Comparison of ENCODE assay signal across 23 cellular contexts in the genomic region with DNA sequence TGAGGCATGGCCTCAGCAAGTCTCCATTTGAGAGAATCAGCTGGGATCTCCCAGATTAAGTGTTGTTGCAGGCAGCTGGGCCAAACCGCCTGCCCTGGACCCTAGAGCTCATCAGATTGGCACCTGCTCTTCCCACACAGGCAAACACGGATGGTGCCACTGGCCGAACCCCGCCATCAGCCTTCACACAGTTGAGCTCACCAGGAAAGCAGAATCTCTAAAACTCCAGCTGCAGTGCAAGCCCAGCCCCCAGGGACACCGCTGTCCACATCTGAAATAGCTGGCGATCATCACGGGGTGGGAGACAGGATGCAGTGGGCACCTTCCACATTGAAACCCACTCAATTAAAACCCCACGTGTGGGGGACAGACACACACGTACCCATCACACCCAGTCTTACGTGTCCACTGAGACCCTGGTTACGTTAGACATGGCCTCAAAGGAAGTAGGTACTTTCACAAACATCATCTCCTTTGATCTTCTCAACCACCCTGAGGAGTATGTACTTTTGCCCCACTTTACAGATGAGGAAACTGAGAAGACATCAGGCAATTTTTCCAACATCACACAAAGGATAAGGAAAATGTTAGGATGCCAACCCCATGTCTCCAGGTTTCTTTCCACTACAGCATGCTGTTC.
A peak's percentile ranks its signal among the peaks of the same experiment; 100 is the strongest.
DNase-seq lines count a peak whose midpoint lies in the region; ATAC-seq, FAIRE-seq and TF ChIP-seq lines count a peak whose summit lies in the region.
"Had no signal": no experiment of that assay in that cellular context is flagged by ENCODE, and none has a peak within 500 bp of the region (broad histone marks: within the 10 kb centered on the region; RNA-seq: fewer than 3 reads in every experiment).

No MANE protein-coding gene starts in this region.

- H3K4me3 Mint-ChIP-seq in IgD-negative memory B cell: no peak overlapping the region
- H3K4me3 Mint-ChIP-seq in stimulated activated memory B cell treated with anti-CD40 and anti-IgM and Interleukin-4, amounts not matched to agents 10 μg/mL and 1 μg/mL and 100 μg/mL, for 72 hours: no peak overlapping the region
- no peak overlapping the region for H3K4me3 Mint-ChIP-seq in nephron progenitor cell
- H3K4me3 Mint-ChIP-seq: activated naive CD8-positive, alpha-beta T cell treated with anti-CD3 and anti-CD28 coated beads, Interleukin-2, amount 10 ng/mL, durations not matched to agents 7 days and 5 days; activated T-helper 1 cell treated with anti-CD3 and anti-CD28 coated beads, Interleukin-12 subunit alpha, Interleukin-12 subunit beta, Interleukin-2, Interleukin-4 antibody, amounts not matched to agents 30 ng/mL and 10 ng/mL and 1 ng/mL, durations not matched to agents 14 hours and 24 hours and 36 hours; effector memory CD8-positive, alpha-beta T cell had no signal

- ATAC-seq in stimulated activated memory B cell treated with anti-CD40 and anti-IgM and Interleukin-4, amounts not matched to agents 10 μg/mL and 1 μg/mL and 100 μg/mL, for 72 hours: peak; percentile 78
- no peak for ATAC-seq in HG02973 (IDR thresholded peaks at IDR 0.05; ENCODE audit: unreplicated experiment)
- ATAC-seq: effector memory CD8-positive, alpha-beta T cell; gastroesophageal sphincter had no signal

- TF ChIP-seq CTCF in bronchial epithelial cell (IDR thresholded peaks at IDR 0.05; ENCODE audit: insufficient read depth, low read length, severe bottlenecking): no peak
- TF ChIP-seq CTCF in nephron progenitor cell (IDR thresholded peaks at IDR 0.05): no peak
- TF ChIP-seq CTCF in GM10248 (IDR thresholded peaks at IDR 0.05; ENCODE audit: control extremely low read depth, extremely low read depth, low read depth, missing control alignments): no peak

- H3K27me3 Mint-ChIP-seq in IgD-negative memory B cell (peaks cover 15% of the 10 kb centered on the region), nephron progenitor cell (ENCODE audit: low read depth, poor library complexity) (peaks cover 8% of the 10 kb centered on the region)
- H3K27me3 Mint-ChIP-seq in stimulated activated memory B cell treated with anti-CD40 and anti-IgM and Interleukin-4, amounts not matched to agents 10 μg/mL and 1 μg/mL and 100 μg/mL, for 72 hours: peaks cover 39% of the 10 kb centered on the region

- H3K27ac Mint-ChIP-seq in IgD-negative memory B cell (peak overlapping the region in 2 of 3 donors; percentile 1 to 15), nephron progenitor cell (no peak overlapping the region)
- H3K27ac Mint-ChIP-seq in stimulated activated memory B cell treated with anti-CD40 and anti-IgM and Interleukin-4, amounts not matched to agents 10 μg/mL and 1 μg/mL and 100 μg/mL, for 72 hours: peak overlapping the region; percentile 44
- H3K27ac Mint-ChIP-seq: activated naive CD8-positive, alpha-beta T cell treated with anti-CD3 and anti-CD28 coated beads, Interleukin-2, amount 10 ng/mL, durations not matched to agents 7 days and 5 days; activated T-helper 1 cell treated with anti-CD3 and anti-CD28 coated beads, Interleukin-12 subunit alpha, Interleukin-12 subunit beta, Interleukin-2, Interleukin-4 antibody, amounts not matched to agents 30 ng/mL and 10 ng/mL and 1 ng/mL, durations not matched to agents 14 hours and 24 hours and 36 hours; effector memory CD8-positive, alpha-beta T cell had no signal

- H3K36me3 ChIP-seq in bronchial epithelial cell (ENCODE audit: control insufficient read depth, insufficient read depth, low read length): no peaks in the 10 kb centered on the region
- H3K36me3 ChIP-seq: gastroesophageal sphincter, neutrophil, thoracic aorta had no signal

- H3K36me3 Mint-ChIP-seq in IgD-negative memory B cell: peaks cover 1% of the 10 kb centered on the region
- H3K36me3 Mint-ChIP-seq in stimulated activated memory B cell treated with anti-CD40 and anti-IgM and Interleukin-4, amounts not matched to agents 10 μg/mL and 1 μg/mL and 100 μg/mL, for 72 hours: no peaks in the 10 kb centered on the region
- no peaks in the 10 kb centered on the region for H3K36me3 Mint-ChIP-seq in nephron progenitor cell (ENCODE audit: low read depth)
- H3K36me3 Mint-ChIP-seq: activated naive CD8-positive, alpha-beta T cell treated with anti-CD3 and anti-CD28 coated beads, Interleukin-2, amount 10 ng/mL, durations not matched to agents 7 days and 5 days had no signal

- peak; percentile 33 for DNase-seq in activated CD8-positive, alpha-beta memory T cell treated with anti-CD3 and anti-CD28 coated beads for 24 hours
- no peak for DNase-seq in activated CD8-positive, alpha-beta memory T cell treated with anti-CD3 and anti-CD28 coated beads, Interleukin-2, amount 50 U/mL, for 48 hours
- DNase-seq in bronchial epithelial cell (ENCODE audit: low read depth) (no peak), nephron progenitor cell (no peak), GM10248 (ENCODE audit: extremely low spot score) (no peak)
- DNase-seq: activated naive CD8-positive, alpha-beta T cell treated with anti-CD3 and anti-CD28 coated beads, Interleukin-2, amount 10 ng/mL, durations not matched to agents 7 days and 5 days; AML-193; COR-L47; DND-41; effector memory CD8-positive, alpha-beta T cell; H7; KG1; NCI-H2171; NCI-H524 treated with DMSO at 0.1 percent for 48 hours; T1000 had no signal

- H3K9me3 Mint-ChIP-seq in IgD-negative memory B cell (peaks cover 0 to 1% (median 0%) of the 10 kb centered on the region in 3 donors), nephron progenitor cell (no peaks in the 10 kb centered on the region)
- H3K9me3 Mint-ChIP-seq in stimulated activated memory B cell treated with anti-CD40 and anti-IgM and Interleukin-4, amounts not matched to agents 10 μg/mL and 1 μg/mL and 100 μg/mL, for 72 hours: no peaks in the 10 kb centered on the region
- H3K9me3 Mint-ChIP-seq: activated naive CD8-positive, alpha-beta T cell treated with anti-CD3 and anti-CD28 coated beads, Interleukin-2, amount 10 ng/mL, durations not matched to agents 7 days and 5 days; activated T-helper 1 cell treated with anti-CD3 and anti-CD28 coated beads, Interleukin-12 subunit alpha, Interleukin-12 subunit beta, Interleukin-2, Interleukin-4 antibody, amounts not matched to agents 30 ng/mL and 10 ng/mL and 1 ng/mL, durations not matched to agents 14 hours and 24 hours and 36 hours; effector memory CD8-positive, alpha-beta T cell had no signal

- peak; percentile 83 for FAIRE-seq in bronchial epithelial cell (lab: Jason Lieb, UNC)
- FAIRE-seq: islet of Langerhans had no signal

- H3K4me3 ChIP-seq in bronchial epithelial cell (ENCODE audit: low read depth, low read length): no peak overlapping the region
- H3K4me3 ChIP-seq: gastroesophageal sphincter, thoracic aorta had no signal

- H3K4me1 Mint-ChIP-seq in IgD-negative memory B cell (peaks cover 4 to 5% (median 4%) of the 10 kb centered on the region in 3 donors), nephron progenitor cell (peaks cover 50% of the 10 kb centered on the region)
- H3K4me1 Mint-ChIP-seq in stimulated activated memory B cell treated with anti-CD40 and anti-IgM and Interleukin-4, amounts not matched to agents 10 μg/mL and 1 μg/mL and 100 μg/mL, for 72 hours: peaks cover 17% of the 10 kb centered on the region

- CTCF ChIA-PET in GM10248 (lab: Yijun Ruan, JAX): interaction anchor here (0.8 to 9.6 kb wide), 13 partner anchors 10 to 390 kb away, joined by 3 to 146 read pairs (median 7); no protein-coding TSS in a partner anchor

- peaks cover 2% of the 10 kb centered on the region for H3K27me3 ChIP-seq in bronchial epithelial cell (ENCODE audit: control insufficient read depth, insufficient read depth, low read length)

- POLR2A ChIA-PET in GM10248 (lab: Yijun Ruan, JAX): interaction anchor here (0.6 kb wide), 1 partner anchor 8 kb away, joined by 6 read pairs; no protein-coding TSS in a partner anchor
